In the genomic region with DNA sequence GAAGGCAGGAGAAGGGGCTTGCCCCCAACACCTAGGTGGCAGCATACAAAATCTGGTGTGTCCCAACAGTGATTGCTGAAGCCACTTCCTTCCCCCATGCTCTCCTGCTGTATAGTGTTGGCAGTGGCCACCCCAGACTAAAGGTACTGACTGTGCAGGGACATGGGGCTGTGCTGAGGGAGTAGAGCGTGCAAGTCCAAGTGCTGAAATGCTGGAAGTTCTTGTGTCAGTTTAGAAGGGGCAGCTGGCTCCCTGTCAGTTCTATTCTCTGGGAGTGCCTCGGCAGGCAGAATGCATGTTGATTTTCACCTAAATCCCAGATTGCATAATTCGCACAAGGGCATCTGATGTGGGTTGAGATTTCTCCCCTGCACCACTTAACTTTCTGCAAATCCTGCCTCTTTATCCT, we compare ENCODE assay signal across 1 cellular context.
A peak's percentile ranks its signal among the peaks of the same experiment; 100 is the strongest.
TF ChIP-seq lines count a peak whose summit lies in the region.

No MANE protein-coding gene starts in this region.

TF ChIP-seq in HepG2, 621 proteins besides CTCF, POLR2A, EP300 and RAD21 (continued from another document):
- TF ChIP-seq DMTF1 (CRISPR knock-in tag; IDR thresholded peaks at IDR 0.05) (no peak), NFIC (IDR thresholded peaks at IDR 0.05; ENCODE audit: low read length) (no peak), RFX1 (IDR thresholded peaks at IDR 0.05) (no peak), CEBPB (IDR thresholded peaks at IDR 0.05; ENCODE audit: borderline replicate concordance, low read depth, low read length) (peak; percentile 40; the same call in 1 of the 2 replicates)
